In the genomic region with DNA sequence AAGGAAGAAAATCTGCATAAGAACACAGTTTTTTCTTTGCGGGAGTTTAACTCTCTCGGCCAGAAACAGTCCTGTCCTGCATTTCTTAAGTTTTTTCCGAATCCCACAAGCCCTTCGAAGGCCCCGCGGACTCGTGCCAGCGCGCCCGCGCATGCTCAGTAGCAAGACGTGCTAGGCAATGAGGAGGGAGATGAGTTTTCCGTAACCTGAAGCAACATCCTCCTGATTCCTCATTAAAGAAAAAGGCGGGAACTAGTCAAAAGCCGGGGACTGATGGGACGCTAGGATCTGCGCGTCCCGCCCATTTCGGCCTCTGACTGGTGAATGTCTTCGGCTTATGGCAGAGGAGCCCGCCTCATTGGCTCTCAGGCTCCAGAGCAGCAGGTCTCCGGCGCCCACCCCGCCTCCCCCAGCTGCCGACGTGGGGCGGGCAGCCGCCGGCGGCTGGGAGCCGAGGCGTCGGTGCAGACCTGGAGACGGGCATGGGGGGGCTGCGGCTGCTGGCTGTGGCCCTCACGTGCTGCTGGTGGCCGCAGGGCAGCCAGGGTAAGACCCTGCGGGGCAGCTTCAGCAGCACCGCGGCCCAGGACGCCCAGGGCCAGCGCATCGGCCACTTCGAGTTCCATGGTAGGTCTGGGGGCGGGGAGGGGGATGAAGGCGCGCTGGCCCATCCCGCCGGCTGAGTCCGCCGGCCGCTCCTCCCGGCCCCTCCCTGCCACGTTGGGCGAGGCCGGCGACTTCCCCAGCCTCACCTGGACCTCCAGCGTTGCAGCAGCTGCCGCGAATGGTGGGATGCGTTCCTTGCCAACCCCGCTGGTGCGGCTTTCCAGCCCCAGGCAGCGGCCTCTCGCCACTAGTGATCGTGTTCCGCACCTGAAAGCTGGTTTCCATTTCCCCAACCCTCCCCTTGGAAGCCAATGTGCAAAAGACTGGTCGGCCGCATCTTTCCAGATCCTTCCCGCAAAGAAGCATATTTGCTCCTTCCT, we compare ENCODE assay signal across 8 cellular contexts.
DNase-seq lines count a peak whose midpoint lies in the region; ATAC-seq and TF ChIP-seq lines count a peak whose summit lies in the region.

Gene GPR180, plus strand, starts transcription at position 412 of the 986 bp plus-strand sequence. Its CDS starts 71 bp downstream, at position 483.

- peak within 1 kb of the TSS; percentile 44 for H3K27ac Mint-ChIP-seq in central memory CD8-positive, alpha-beta T cell (ENCODE audit: low read depth)

- in situ Hi-C loops in GM18951 (cut with MboI; ENCODE audit: low sequenced_read_pairs, unreplicated experiment): no loop called here

- DNase-seq in AG09309 (ENCODE audit: low read depth) (peak; percentile 99), NCI-H2227 treated with DMSO at 0.1 percent for 48 hours (lab: John Stamatoyannopoulos, UW) (peak; percentile 94), inferior parietal cortex (ENCODE audit: extremely low spot score) (peak; percentile 97), smooth muscle cell of the brain vasculature (ENCODE audit: low read depth, low spot score) (peak; percentile 99)
- peak; percentile 69 to 73 (median 71) for DNase-seq in activated CD4-positive, CD25-positive, alpha-beta regulatory T cell (lab: John Stamatoyannopoulos, UW)
- peak; percentile 64 to 70 for DNase-seq in central memory CD8-positive, alpha-beta T cell (ENCODE audit: low spot score in 2 of 2)

- peak within 1 kb of the TSS; percentile 84 for H3K4me3 ChIP-seq in AG09309 (ENCODE audit: control insufficient read depth, low read depth, low read length)

- H3K4me1 Mint-ChIP-seq in central memory CD8-positive, alpha-beta T cell: peaks cover 25% of the 10 kb centered on the region

- peak within 1 kb of the TSS; percentile 80 for H3K4me3 Mint-ChIP-seq in central memory CD8-positive, alpha-beta T cell

- ATAC-seq in HG03175 (IDR thresholded peaks at IDR 0.05; ENCODE audit: unreplicated experiment): peak; percentile 99
- ATAC-seq in central memory CD8-positive, alpha-beta T cell (replicated peaks; ENCODE audit: extremely low read depth, poor library complexity, severe bottlenecking): peak; percentile 97

- no peaks in the 10 kb centered on the region for H3K27me3 Mint-ChIP-seq in central memory CD8-positive, alpha-beta T cell

- peak; percentile 94 for TF ChIP-seq POLR2A in GM18951 (IDR thresholded peaks at IDR 0.05; ENCODE audit: extremely low read depth, insufficient read depth, insufficient read length)

- peaks cover 3% of the 10 kb centered on the region for H3K36me3 Mint-ChIP-seq in central memory CD8-positive, alpha-beta T cell (ENCODE audit: insufficient read depth)

- no peak for TF ChIP-seq CTCF in AG09309 (IDR thresholded peaks at IDR 0.05; ENCODE audit: control insufficient read depth, insufficient read depth, low read depth, low read length, missing control alignments)

- H3K9me3 Mint-ChIP-seq in central memory CD8-positive, alpha-beta T cell: no peaks in the 10 kb centered on the region

Comparison
In these comparisons a context has a peak if more than half of its experiments do, and no peak if none do; other contexts are left out.
1. Peak in every context shown above with its lines: DNase-seq, ATAC-seq and H3K4me3 ChIP-seq.